ENCODE assay signal across 21 cellular contexts in the genomic region with DNA sequence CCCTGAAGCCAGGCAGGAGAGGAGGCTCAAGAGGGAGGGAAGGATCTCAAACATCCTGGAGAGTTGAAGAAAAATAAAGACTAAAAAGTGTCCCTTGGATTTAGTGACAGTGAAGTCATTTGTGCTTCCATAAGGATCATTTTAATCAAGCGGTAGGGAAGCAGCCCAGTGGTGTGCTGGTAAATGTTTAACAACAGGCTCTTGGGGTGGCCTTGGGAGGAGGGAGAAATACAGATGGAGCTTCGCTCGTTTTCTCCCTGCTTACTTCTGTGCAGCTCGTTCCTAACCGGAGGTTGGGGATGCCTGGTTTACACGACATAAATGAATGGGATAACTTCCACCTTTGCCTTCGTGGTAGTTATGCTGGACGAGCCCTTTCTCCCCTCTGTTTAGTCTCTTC.
DNase-seq lines count a peak whose midpoint lies in the region; ATAC-seq, FAIRE-seq and TF ChIP-seq lines count a peak whose summit lies in the region.
"Had no signal": no experiment of that assay in that cellular context is flagged by ENCODE, and none has a peak within 500 bp of the region (broad histone marks: within the 10 kb centered on the region; RNA-seq: fewer than 3 reads in every experiment).

No MANE protein-coding gene starts in this region.

- peak overlapping the region; percentile 38 for H3K27ac Mint-ChIP-seq in astrocyte (ENCODE audit: unreplicated experiment)
- no peak overlapping the region for H3K27ac Mint-ChIP-seq in activated naive CD4-positive, alpha-beta T cell treated with anti-CD3 and anti-CD28 coated beads, Interleukin-2, amount 10 ng/mL, durations not matched to agents 7 days and 5 days
- H3K27ac Mint-ChIP-seq: CD8-positive, alpha-beta T cell; HFFc6 had no signal

- no peak for DNase-seq in astrocyte (ENCODE audit: low read depth)
- peak; percentile 27 for DNase-seq in left kidney (ENCODE audit: low read depth, low spot score)
- peak; percentile 3 for DNase-seq in posterior vena cava (ENCODE audit: low spot score)
- DNase-seq in activated naive CD4-positive, alpha-beta T cell treated with anti-CD3 and anti-CD28 coated beads, Interleukin-2, amount 10 ng/mL, durations not matched to agents 7 days and 5 days: no peak
- DNase-seq in posterior cingulate gyrus: no peak
- DNase-seq in NCI-H2227 treated with DMSO at 0.1 percent for 48 hours (lab: John Stamatoyannopoulos, UW): no peak
- DNase-seq: CD8-positive, alpha-beta T cell; DMS79 treated with DMSO at 0.1 percent for 48 hours; HFFc6; MV-4-11; NCI-H1694 treated with DMSO at 0.1 percent for 48 hours; NCI-H510A treated with DMSO at 0.1 percent for 48 hours; NCI-H774 had no signal

- H3K9me3 Mint-ChIP-seq in astrocyte (ENCODE audit: unreplicated experiment): no peaks in the 10 kb centered on the region
- H3K9me3 Mint-ChIP-seq in activated naive CD4-positive, alpha-beta T cell treated with anti-CD3 and anti-CD28 coated beads, Interleukin-2, amount 10 ng/mL, durations not matched to agents 7 days and 5 days: no peaks in the 10 kb centered on the region
- H3K9me3 Mint-ChIP-seq: CD8-positive, alpha-beta T cell; HFFc6 had no signal

- H3K27ac ChIP-seq in HEK293 (ENCODE audit: extremely low read depth, low read depth, low read length): no peak overlapping the region
- H3K27ac ChIP-seq in astrocyte (ENCODE audit: low read depth, low read length): no peak overlapping the region
- H3K27ac ChIP-seq: BLaER1 treated with 17β-estradiol and CSF1 and Interleukin-3, amounts not matched to agents 10 nM and 100 nM; KMS-11 had no signal

- H3K27me3 Mint-ChIP-seq in astrocyte (ENCODE audit: low read depth, unreplicated experiment): no peaks in the 10 kb centered on the region
- no peaks in the 10 kb centered on the region for H3K27me3 Mint-ChIP-seq in activated naive CD4-positive, alpha-beta T cell treated with anti-CD3 and anti-CD28 coated beads, Interleukin-2, amount 10 ng/mL, durations not matched to agents 7 days and 5 days

- H3K4me2 ChIP-seq in astrocyte (ENCODE audit: low read length): no peak overlapping the region
- H3K4me2 ChIP-seq: BLaER1 treated with 17β-estradiol and CSF1 and Interleukin-3, amounts not matched to agents 10 nM and 100 nM; KMS-11 had no signal

- H2AFZ ChIP-seq in astrocyte (ENCODE audit: low read depth, low read length): no peak overlapping the region

- no peak for ATAC-seq in HG02852 (IDR thresholded peaks at IDR 0.05; ENCODE audit: unreplicated experiment)
- ATAC-seq: CD8-positive, alpha-beta T cell; Right ventricle myocardium inferior had no signal

- H3K4me3 Mint-ChIP-seq in astrocyte (ENCODE audit: unreplicated experiment): no peak overlapping the region
- H3K4me3 Mint-ChIP-seq in activated naive CD4-positive, alpha-beta T cell treated with anti-CD3 and anti-CD28 coated beads, Interleukin-2, amount 10 ng/mL, durations not matched to agents 7 days and 5 days: no peak overlapping the region
- H3K4me3 Mint-ChIP-seq: CD8-positive, alpha-beta T cell; HFFc6 had no signal

- peaks cover 14% of the 10 kb centered on the region for H3K79me2 ChIP-seq in astrocyte (ENCODE audit: insufficient read depth, low read length)

- H3K27me3 ChIP-seq in astrocyte (ENCODE audit: insufficient read depth, low read length): no peaks in the 10 kb centered on the region
- H3K27me3 ChIP-seq: BLaER1 treated with 17β-estradiol and CSF1 and Interleukin-3, amounts not matched to agents 10 nM and 100 nM had no signal

- intact Hi-C loops in posterior vena cava (cut with DNase I) (no loop called here), posterior cingulate gyrus (cut with DNase I) (no loop called here)

- H3K9me3 ChIP-seq in HEK293 (ENCODE audit: control insufficient read depth, insufficient read depth, low read depth, low read length): no peaks in the 10 kb centered on the region
- no peaks in the 10 kb centered on the region for H3K9me3 ChIP-seq in astrocyte (ENCODE audit: insufficient read depth, low read depth, low read length)
- H3K9me3 ChIP-seq: BLaER1 treated with 17β-estradiol and CSF1 and Interleukin-3, amounts not matched to agents 10 nM and 100 nM had no signal

- CTCF ChIA-PET in HEK293 (lab: Yijun Ruan, JAX): no interaction called here
- CTCF ChIA-PET in activated naive CD4-positive, alpha-beta T cell treated with anti-CD3 and anti-CD28 coated beads, Interleukin-2, amount 10 ng/mL, durations not matched to agents 7 days and 5 days (lab: Charles Lee): no interaction called here

- H3K36me3 ChIP-seq in HEK293 (ENCODE audit: control insufficient read depth in 2 of 2, insufficient read depth in 1 of 2, low read length in 2 of 2) (no peaks in the 10 kb centered on the region), astrocyte (ENCODE audit: insufficient read depth, low read length) (no peaks in the 10 kb centered on the region)
- H3K36me3 ChIP-seq: BLaER1 treated with 17β-estradiol and CSF1 and Interleukin-3, amounts not matched to agents 10 nM and 100 nM had no signal

- peaks cover 7% of the 10 kb centered on the region for H3K36me3 Mint-ChIP-seq in astrocyte (ENCODE audit: low read depth, unreplicated experiment)
- H3K36me3 Mint-ChIP-seq in activated naive CD4-positive, alpha-beta T cell treated with anti-CD3 and anti-CD28 coated beads, Interleukin-2, amount 10 ng/mL, durations not matched to agents 7 days and 5 days: no peaks in the 10 kb centered on the region
- H3K36me3 Mint-ChIP-seq: CD8-positive, alpha-beta T cell had no signal

- FAIRE-seq in astrocyte (lab: Jason Lieb, UNC): no peak
- FAIRE-seq: D721Med, H54, RCC 7860 had no signal

- H3K4me3 ChIP-seq in HEK293 (ENCODE audit: low read depth, low read length) (no peak overlapping the region), astrocyte (ENCODE audit: insufficient read depth, low read depth, low read length) (no peak overlapping the region)
- H3K4me3 ChIP-seq: BLaER1 treated with 17β-estradiol and CSF1 and Interleukin-3, amounts not matched to agents 10 nM and 100 nM had no signal

- peaks cover 5% of the 10 kb centered on the region for H3K4me1 Mint-ChIP-seq in astrocyte (ENCODE audit: low read depth, unreplicated experiment)
- H3K4me1 Mint-ChIP-seq in activated naive CD4-positive, alpha-beta T cell treated with anti-CD3 and anti-CD28 coated beads, Interleukin-2, amount 10 ng/mL, durations not matched to agents 7 days and 5 days: peaks cover 15% of the 10 kb centered on the region

- no peaks in the 10 kb centered on the region for H3K4me1 ChIP-seq in HEK293 (ENCODE audit: control insufficient read depth, insufficient read depth, low read length)
- H3K4me1 ChIP-seq in astrocyte (ENCODE audit: insufficient read depth, low read length): no peaks in the 10 kb centered on the region

- H4K20me1 ChIP-seq in astrocyte (ENCODE audit: insufficient read depth, low read length): peaks cover 43% of the 10 kb centered on the region

- TF ChIP-seq CTCF in HEK293 (tag by site-specific recombination; IDR thresholded peaks at IDR 0.05) (no peak), astrocyte (IDR thresholded peaks at IDR 0.05; ENCODE audit: insufficient read depth, low read depth, low read length) (no peak)

- POLR2A ChIA-PET in HEK293 (lab: Yijun Ruan, JAX): interaction anchor here (0.6 kb wide), 1 partner anchor 9 kb away, joined by 6 read pairs; no protein-coding TSS in a partner anchor

- no peak overlapping the region for H3K9ac ChIP-seq in astrocyte (ENCODE audit: low read length)
- H3K9ac ChIP-seq: BLaER1 treated with 17β-estradiol and CSF1 and Interleukin-3, amounts not matched to agents 10 nM and 100 nM; KMS-11 had no signal

TF ChIP-seq in HEK293, 187 proteins besides CTCF, POLR2A, EP300 and RAD21:
- TF ChIP-seq, protein P1, sequence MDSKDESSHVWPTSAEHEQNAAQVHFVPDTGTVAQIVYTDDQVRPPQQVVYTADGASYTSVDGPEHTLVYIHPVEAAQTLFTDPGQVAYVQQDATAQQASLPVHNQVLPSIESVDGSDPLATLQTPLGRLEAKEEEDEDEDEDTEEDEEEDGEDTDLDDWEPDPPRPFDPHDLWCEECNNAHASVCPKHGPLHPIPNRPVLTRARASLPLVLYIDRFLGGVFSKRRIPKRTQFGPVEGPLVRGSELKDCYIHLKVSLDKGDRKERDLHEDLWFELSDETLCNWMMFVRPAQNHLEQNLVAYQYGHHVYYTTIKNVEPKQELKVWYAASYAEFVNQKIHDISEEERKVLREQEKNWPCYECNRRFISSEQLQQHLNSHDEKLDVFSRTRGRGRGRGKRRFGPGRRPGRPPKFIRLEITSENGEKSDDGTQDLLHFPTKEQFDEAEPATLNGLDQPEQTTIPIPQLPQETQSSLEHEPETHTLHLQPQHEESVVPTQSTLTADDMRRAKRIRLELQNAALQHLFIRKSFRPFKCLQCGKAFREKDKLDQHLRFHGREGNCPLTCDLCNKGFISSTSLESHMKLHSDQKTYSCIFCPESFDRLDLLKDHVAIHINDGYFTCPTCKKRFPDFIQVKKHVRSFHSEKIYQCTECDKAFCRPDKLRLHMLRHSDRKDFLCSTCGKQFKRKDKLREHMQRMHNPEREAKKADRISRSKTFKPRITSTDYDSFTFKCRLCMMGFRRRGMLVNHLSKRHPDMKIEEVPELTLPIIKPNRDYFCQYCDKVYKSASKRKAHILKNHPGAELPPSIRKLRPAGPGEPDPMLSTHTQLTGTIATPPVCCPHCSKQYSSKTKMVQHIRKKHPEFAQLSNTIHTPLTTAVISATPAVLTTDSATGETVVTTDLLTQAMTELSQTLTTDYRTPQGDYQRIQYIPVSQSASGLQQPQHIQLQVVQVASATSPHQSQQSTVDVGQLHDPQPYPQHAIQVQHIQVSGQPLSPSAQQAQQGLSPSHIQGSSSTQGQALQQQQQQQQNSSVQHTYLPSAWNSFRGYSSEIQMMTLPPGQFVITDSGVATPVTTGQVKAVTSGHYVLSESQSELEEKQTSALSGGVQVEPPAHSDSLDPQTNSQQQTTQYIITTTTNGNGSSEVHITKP (tag by site-specific recombination; IDR thresholded peaks at IDR 0.05): peak; percentile 49
- TF ChIP-seq BCL11B (tag by site-specific recombination; IDR thresholded peaks at IDR 0.05; ENCODE audit: low read depth): no peak

Comparison
In these comparisons a context has a peak if more than half of its experiments do, and no peak if none do; other contexts are left out.
1. DNase-seq: peak in left kidney (single experiment) and posterior vena cava (single experiment); none in astrocyte (single experiment), activated naive CD4-positive, alpha-beta T cell treated with anti-CD3 and anti-CD28 coated beads, Interleukin-2, amount 10 ng/mL, durations not matched to agents 7 days and 5 days (single experiment), posterior cingulate gyrus (0 of 10) and NCI-H2227 treated with DMSO at 0.1 percent for 48 hours (single experiment).